Comparison of ENCODE assay signal across 14 cellular contexts in the genomic region with DNA sequence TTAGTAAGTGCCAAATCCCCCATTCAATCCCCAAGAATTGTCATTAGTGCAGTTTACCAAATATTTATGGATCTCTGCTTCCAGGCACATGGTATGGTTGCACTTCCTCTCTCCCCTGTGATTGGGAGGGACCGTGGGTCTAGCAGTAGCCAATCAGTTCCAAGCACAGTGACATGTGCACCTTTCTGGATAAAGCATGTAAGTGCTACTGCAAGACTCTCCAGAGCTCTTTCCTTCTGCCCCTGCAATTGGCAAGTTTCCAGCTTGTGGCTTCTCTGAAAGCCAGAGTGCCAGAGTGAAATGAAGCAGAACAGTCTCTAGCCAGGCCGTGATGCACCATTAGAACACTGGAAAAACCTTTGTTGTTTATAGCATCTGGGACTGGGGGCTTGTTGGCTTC.
A peak's percentile ranks its signal among the peaks of the same experiment; 100 is the strongest.
DNase-seq lines count a peak whose midpoint lies in the region; ATAC-seq, FAIRE-seq and TF ChIP-seq lines count a peak whose summit lies in the region.
"Had no signal": no experiment of that assay in that cellular context is flagged by ENCODE, and none has a peak within 500 bp of the region (broad histone marks: within the 10 kb centered on the region; RNA-seq: fewer than 3 reads in every experiment).

No MANE protein-coding gene starts in this region.

- intact Hi-C loops in left cardiac atrium (cut with DNase I) (no loop called here), left ventricle myocardium inferior (cut with micrococcal nuclease) (no loop called here)

- no peaks in the 10 kb centered on the region for H3K9me3 ChIP-seq in left ventricle myocardium inferior (replicated peaks)

- ATAC-seq in left cardiac atrium, result peak; percentile 44 to 48

- H3K4me1 ChIP-seq in left ventricle myocardium inferior, result peaks cover 8% of the 10 kb centered on the region

- H3K4me3 ChIP-seq in left ventricle myocardium inferior (no peak overlapping the region), epithelial cell of proximal tubule (ENCODE audit: low read depth, low read length) (no peak overlapping the region)
- H3K4me3 ChIP-seq: lung had no signal

- DNase-seq in left cardiac atrium, result no peak
- no peak for DNase-seq in left ventricle myocardium inferior
- peak; percentile 75 for DNase-seq in NCI-H345 (lab: John Stamatoyannopoulos, UW)
- DNase-seq in epithelial cell of proximal tubule (ENCODE audit: low read depth), result peak; percentile 47
- peak; percentile 61 for DNase-seq in urothelium cell line (ENCODE audit: low spot score)
- DNase-seq in RKO (ENCODE audit: low spot score), result no peak
- no peak for DNase-seq in COLO829 (ENCODE audit: low spot score)
- DNase-seq in superior temporal gyrus (ENCODE audit: extremely low spot score), result no peak
- DNase-seq: activated naive CD4-positive, alpha-beta T cell; Calu3; NCI-H2029 treated with DMSO at 0.1 percent for 48 hours; WERI-Rb-1 had no signal

- peak; percentile 63 for FAIRE-seq in urothelium cell line (lab: Jason Lieb, UNC)
- FAIRE-seq: endometrium had no signal

- H3K27ac ChIP-seq in left ventricle myocardium inferior (replicated peaks), result no peak overlapping the region
- H3K27ac ChIP-seq: WERI-Rb-1 had no signal

- no peaks in the 10 kb centered on the region for H3K36me3 ChIP-seq in left ventricle myocardium inferior
- H3K36me3 ChIP-seq: WERI-Rb-1 had no signal

- no peaks in the 10 kb centered on the region for H3K27me3 ChIP-seq in left ventricle myocardium inferior (ENCODE audit: low read depth)

- no peak for TF ChIP-seq CTCF in left ventricle myocardium inferior (IDR thresholded peaks at IDR 0.05; ENCODE audit: borderline replicate concordance)
- TF ChIP-seq CTCF in epithelial cell of proximal tubule (conservative IDR thresholded peaks at IDR 0.05; ENCODE audit: low read depth, low read length), result no peak

Comparison
In these comparisons a context has a peak if more than half of its experiments do, and no peak if none do; other contexts are left out.
1. DNase-seq: peak in NCI-H345 (single experiment), epithelial cell of proximal tubule (single experiment) and urothelium cell line (single experiment); none in left cardiac atrium (single experiment), left ventricle myocardium inferior (single experiment), RKO (single experiment), COLO829 (single experiment) and superior temporal gyrus (single experiment).